In genomic region chr14:64438181-64438839, GRCh38 we compare ENCODE assay signal across 12 cellular contexts. TPM values are rescaled to one million over a fixed set of nuclear protein-coding genes. Genes with fewer than 3 reads are reported as not detected.
A peak's percentile ranks its signal among the peaks of the same experiment; 100 is the strongest.
DNase-seq lines count a peak whose midpoint lies in the region; ATAC-seq, FAIRE-seq and TF ChIP-seq lines count a peak whose summit lies in the region.
"Had no signal": no experiment of that assay in that cellular context is flagged by ENCODE, and none has a peak within 500 bp of the region (broad histone marks: within the 10 kb centered on the region; RNA-seq: fewer than 3 reads in every experiment).

No MANE protein-coding gene starts in this region.

- H3K27ac Mint-ChIP-seq in activated T-cell treated with anti-CD3 and anti-CD28 coated beads, Interleukin-2, amount 50 U/mL, for 24 hours, result peak overlapping the region; percentile 16
- no peak overlapping the region for H3K27ac Mint-ChIP-seq in endodermal cell
- H3K27ac Mint-ChIP-seq: WTC11 had no signal

- no peaks in the 10 kb centered on the region for H3K9me3 Mint-ChIP-seq in activated T-cell treated with anti-CD3 and anti-CD28 coated beads, Interleukin-2, amount 50 U/mL, for 24 hours
- H3K9me3 Mint-ChIP-seq in activated T-cell treated with anti-CD3 and anti-CD28 coated beads, Interleukin-2, amount 50 U/mL, for 4 hours, result no peaks in the 10 kb centered on the region
- H3K9me3 Mint-ChIP-seq in endodermal cell, result no peaks in the 10 kb centered on the region
- H3K9me3 Mint-ChIP-seq: CD14-positive monocyte, WTC11 had no signal

- H3K27me3 ChIP-seq in tibial artery (no peaks in the 10 kb centered on the region), endodermal cell (ENCODE audit: control insufficient read depth, insufficient read depth, low read length, poor library complexity, severe bottlenecking) (no peaks in the 10 kb centered on the region)

- H3K27me3 Mint-ChIP-seq in activated T-cell treated with anti-CD3 and anti-CD28 coated beads, Interleukin-2, amount 50 U/mL, for 24 hours, result no peaks in the 10 kb centered on the region
- no peaks in the 10 kb centered on the region for H3K27me3 Mint-ChIP-seq in activated T-cell treated with anti-CD3 and anti-CD28 coated beads, Interleukin-2, amount 50 U/mL, for 4 hours (ENCODE audit: low read depth)
- no peaks in the 10 kb centered on the region for H3K27me3 Mint-ChIP-seq in endodermal cell (ENCODE audit: insufficient read depth)

- in situ Hi-C loops in GM13976 (cut with MboI; ENCODE audit: low sequenced_read_pairs, unreplicated experiment), result no loop called here

- TF ChIP-seq POLR2A in GM18505 (IDR thresholded peaks at IDR 0.05; ENCODE audit: borderline replicate concordance, extremely low read depth, insufficient read depth, insufficient read length), result no peak

- peaks cover 20% of the 10 kb centered on the region for H3K4me1 Mint-ChIP-seq in activated T-cell treated with anti-CD3 and anti-CD28 coated beads, Interleukin-2, amount 50 U/mL, for 24 hours (ENCODE audit: low read depth)
- peaks cover 12% of the 10 kb centered on the region for H3K4me1 Mint-ChIP-seq in activated T-cell treated with anti-CD3 and anti-CD28 coated beads, Interleukin-2, amount 50 U/mL, for 4 hours (ENCODE audit: low read depth)
- H3K4me1 Mint-ChIP-seq in endodermal cell, result no peaks in the 10 kb centered on the region
- H3K4me1 Mint-ChIP-seq: CD14-positive monocyte, WTC11 had no signal

- no peak overlapping the region for H3K9ac ChIP-seq in kidney (ENCODE audit: low read length in 2 of 2)
- H3K9ac ChIP-seq in endodermal cell (ENCODE audit: extremely low read depth, low read length, poor library complexity, severe bottlenecking), result no peak overlapping the region

- TF ChIP-seq CTCF in kidney (IDR thresholded peaks at IDR 0.05; ENCODE audit: borderline replicate concordance, extremely low read depth, insufficient read depth) (no peak), tibial artery (IDR thresholded peaks at IDR 0.05) (no peak), GM13976 (IDR thresholded peaks at IDR 0.05; ENCODE audit: borderline replicate concordance, control extremely low read depth, extremely low read depth, insufficient read depth, missing control alignments) (no peak), endodermal cell (conservative IDR thresholded peaks at IDR 0.05) (no peak)

- peaks cover 97% of the 10 kb centered on the region for H3K36me3 Mint-ChIP-seq in activated T-cell treated with anti-CD3 and anti-CD28 coated beads, Interleukin-2, amount 50 U/mL, for 24 hours (ENCODE audit: low read depth)
- peaks cover 50% of the 10 kb centered on the region for H3K36me3 Mint-ChIP-seq in activated T-cell treated with anti-CD3 and anti-CD28 coated beads, Interleukin-2, amount 50 U/mL, for 4 hours (ENCODE audit: insufficient read depth)
- H3K36me3 Mint-ChIP-seq in endodermal cell (ENCODE audit: low read depth), result peaks cover 56% of the 10 kb centered on the region

- peak; percentile 11 for FAIRE-seq in kidney (lab: Jason Lieb, UNC)

- no peak overlapping the region for H3K4me3 Mint-ChIP-seq in activated T-cell treated with anti-CD3 and anti-CD28 coated beads, Interleukin-2, amount 50 U/mL, for 24 hours
- H3K4me3 Mint-ChIP-seq in activated T-cell treated with anti-CD3 and anti-CD28 coated beads, Interleukin-2, amount 50 U/mL, for 4 hours, result no peak overlapping the region
- no peak overlapping the region for H3K4me3 Mint-ChIP-seq in endodermal cell
- H3K4me3 Mint-ChIP-seq: CD14-positive monocyte, WTC11 had no signal

- peaks cover 6 to 16% of the 10 kb centered on the region in 2 donors for H3K36me3 ChIP-seq in kidney (ENCODE audit: control insufficient read depth in 1 of 2, insufficient read depth in 2 of 2, low read length in 2 of 2)
- H3K36me3 ChIP-seq in tibial artery, result peaks cover 20 to 66% (median 43%) of the 10 kb centered on the region in 3 donors
- H3K36me3 ChIP-seq in endodermal cell (ENCODE audit: control insufficient read depth, insufficient read depth, low read length), result peaks cover 73% of the 10 kb centered on the region

- no peak for DNase-seq in activated T-cell treated with anti-CD3 and anti-CD28 coated beads, Interleukin-2, amount 50 U/mL, for 24 hours
- no peak for DNase-seq in activated T-cell treated with anti-CD3 and anti-CD28 coated beads, Interleukin-2, amount 50 U/mL, for 4 hours
- peak; percentile 88 for DNase-seq in amniotic epithelial cell (ENCODE audit: low read depth)
- no peak for DNase-seq in kidney
- no peak for DNase-seq in tibial artery
- DNase-seq in GM13976 (ENCODE audit: low spot score), result no peak
- no peak for DNase-seq in endodermal cell
- DNase-seq: effector memory CD4-positive, alpha-beta T cell; stimulated activated naive CD4-positive, alpha-beta T cell treated with Interleukin-2 at 50 U/mL for 16 hours had no signal

- H3K9me3 ChIP-seq in kidney (ENCODE audit: control insufficient read depth in 1 of 2, low read length in 2 of 2) (no peaks in the 10 kb centered on the region), tibial artery (no peaks in the 10 kb centered on the region), endodermal cell (ENCODE audit: control insufficient read depth, low read length) (no peaks in the 10 kb centered on the region)

- WGBS in endodermal cell (ENCODE audit: insufficient coverage in 1 of 2, insufficient read length in 1 of 2), 2 experiments, result 79 to 100% methylated on average over 1 to 3 of the region's 3 CpGs

- no peak for ATAC-seq in activated T-cell treated with anti-CD3 and anti-CD28 coated beads, Interleukin-2, amount 50 U/mL, for 4 hours
- no peak for ATAC-seq in GM18505 (IDR thresholded peaks at IDR 0.05; ENCODE audit: unreplicated experiment)
- ATAC-seq: WTC11 had no signal

- H3K4me1 ChIP-seq in kidney (ENCODE audit: control insufficient read depth in 1 of 2, insufficient read depth in 1 of 2, low read depth in 1 of 2, low read length in 2 of 2), result peaks cover 2 to 21% of the 10 kb centered on the region in 2 donors
- peaks cover 0 to 46% (median 18%) of the 10 kb centered on the region in 4 donors for H3K4me1 ChIP-seq in tibial artery
- no peaks in the 10 kb centered on the region for H3K4me1 ChIP-seq in endodermal cell (ENCODE audit: control insufficient read depth, insufficient read depth, low read length)

- intact Hi-C loops in kidney (cut with DNase I), result no loop called here
- intact Hi-C loops in tibial artery (cut with DNase I; ENCODE audit: low total_unique reads), result no loop called here

- H3K4me3 ChIP-seq in kidney (ENCODE audit: low read length in 2 of 2) (no peak overlapping the region), tibial artery (no peak overlapping the region), endodermal cell (ENCODE audit: low read length) (no peak overlapping the region)

- H3K27ac ChIP-seq in kidney (ENCODE audit: low read depth in 2 of 2, low read length in 2 of 2) (peak overlapping the region; percentile 60 to 63), tibial artery (peak overlapping the region; percentile 69 to 79), endodermal cell (ENCODE audit: low read depth, low read length) (no peak overlapping the region)

RNA-seq across cellular contexts. Expression of gene AKAP5, which starts 27.0 kb away (rescaled TPM):
- under 1 TPM; 0.65 to 0.83 (median 0.69) TPM for total RNA-seq in activated T-cell treated with anti-CD3 and anti-CD28 coated beads, Interleukin-2, amount 50 U/mL, for 4 hours
- 5.1 TPM for total RNA-seq in kidney
- polyA plus RNA-seq in kidney (ENCODE audit: insufficient read depth, low read depth, low replicate concordance), result 0.71 TPM
- 1 to 10 TPM; 1.3 to 2.0 TPM for total RNA-seq in endodermal cell
- 0.78 TPM for polyA plus RNA-seq in endodermal cell (2013, experiment 1 of 2)
- polyA plus RNA-seq in endodermal cell (2013, experiment 2 of 2), result 0.95 TPM
- polyA plus RNA-seq: CD14-positive monocyte had no signal

RNA-seq across cellular contexts. Expression of gene MTHFD1, which starts 50.2 kb away (rescaled TPM):
- 100 to 1,000 TPM; 175 to 213 (median 209) TPM for total RNA-seq in activated T-cell treated with anti-CD3 and anti-CD28 coated beads, Interleukin-2, amount 50 U/mL, for 4 hours
- total RNA-seq in kidney (76.1 TPM), endodermal cell (100 to 1,000 TPM; 103 to 116 TPM)
- polyA plus RNA-seq in kidney (ENCODE audit: insufficient read depth, low read depth, low replicate concordance), result 73.0 TPM
- polyA plus RNA-seq in endodermal cell (2013, experiment 1 of 2), result 74.8 TPM
- polyA plus RNA-seq in endodermal cell (2013, experiment 2 of 2), result 58.4 TPM
